Comparison of ENCODE assay signal across 19 cellular contexts in the genomic region with DNA sequence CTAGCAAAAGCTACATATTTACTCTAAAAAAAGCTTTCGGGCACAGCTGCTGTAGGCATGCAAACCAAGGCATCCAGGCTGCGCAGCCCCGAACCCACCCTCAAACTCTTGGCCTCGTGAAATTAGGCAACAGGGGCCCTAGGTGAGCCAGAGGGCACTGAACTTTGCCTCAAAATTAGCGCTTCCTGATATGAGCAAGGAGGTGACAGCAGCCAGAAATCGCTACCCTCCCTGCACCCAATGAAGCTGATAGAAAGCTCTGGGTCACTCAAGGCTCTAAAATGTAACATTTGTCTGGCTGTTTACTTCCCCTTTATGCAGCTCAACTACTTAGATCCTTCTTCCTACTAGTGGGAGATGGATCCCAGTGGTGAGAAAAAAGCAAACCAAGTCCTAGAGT.
DNase-seq lines count a peak whose midpoint lies in the region; ATAC-seq, FAIRE-seq and TF ChIP-seq lines count a peak whose summit lies in the region.
"Had no signal": no experiment of that assay in that cellular context is flagged by ENCODE, and none has a peak within 500 bp of the region (broad histone marks: within the 10 kb centered on the region; RNA-seq: fewer than 3 reads in every experiment).

No MANE protein-coding gene starts in this region.

- H2BK20ac ChIP-seq in IMR-90 (ENCODE audit: low read depth, low read length), result peak overlapping the region; percentile 48

- peaks cover 2% of the 10 kb centered on the region for H3K9me3 Mint-ChIP-seq in astrocyte (ENCODE audit: unreplicated experiment)
- H3K9me3 Mint-ChIP-seq in osteocyte (ENCODE audit: unreplicated experiment), result no peaks in the 10 kb centered on the region
- H3K9me3 Mint-ChIP-seq: CD8-positive, alpha-beta memory T cell; neural crest cell; WTC11 had no signal

- H3K4me3 ChIP-seq in IMR-90 (ENCODE audit: insufficient read depth, low read depth, low read length) (no peak overlapping the region), OCI-LY1 (ENCODE audit: low read depth, low read length, poor library complexity, severe bottlenecking) (no peak overlapping the region), astrocyte (ENCODE audit: insufficient read depth, low read depth, low read length) (no peak overlapping the region), esophagus squamous epithelium (no peak overlapping the region)
- H3K4me3 ChIP-seq: SJSA1 had no signal

- H3K4me2 ChIP-seq in IMR-90 (ENCODE audit: low read depth, low read length), result no peak overlapping the region
- peak overlapping the region; percentile 35 for H3K4me2 ChIP-seq in OCI-LY1 (ENCODE audit: low read length)
- peak overlapping the region; percentile 55 for H3K4me2 ChIP-seq in astrocyte (ENCODE audit: low read length)

- no peak for TF ChIP-seq RAD21 in IMR-90 (IDR thresholded peaks at IDR 0.05; ENCODE audit: low read length)

- H3K27ac Mint-ChIP-seq in astrocyte (ENCODE audit: unreplicated experiment) (no peak overlapping the region), osteocyte (ENCODE audit: unreplicated experiment) (peak overlapping the region; percentile 36)
- H3K27ac Mint-ChIP-seq: activated CD8-positive, alpha-beta memory T cell treated with anti-CD3 and anti-CD28 coated beads, Interleukin-2, amount 10 ng/mL, durations not matched to agents 7 days and 5 days; WTC11 had no signal

- in situ Hi-C loops in IMR-90 (cut with MboI; ENCODE audit: low sequenced_read_pairs), result no loop called here

- H3K9me2 ChIP-seq in OCI-LY1 (ENCODE audit: low read depth, low read length), result no peaks in the 10 kb centered on the region

- POLR2A ChIA-PET in IMR-90 (lab: Charles Lee; ENCODE audit: unreplicated experiment), result no interaction called here

- H3K27ac ChIP-seq in IMR-90 (ENCODE audit: insufficient read depth, low read length) (no peak overlapping the region), OCI-LY1 (ENCODE audit: low read depth, low read length, poor library complexity, severe bottlenecking) (peak overlapping the region; percentile 93), astrocyte (ENCODE audit: low read depth, low read length) (peak overlapping the region; percentile 70), esophagus squamous epithelium (no peak overlapping the region)

- H3K4me1 Mint-ChIP-seq in astrocyte (ENCODE audit: low read depth, unreplicated experiment) (peaks cover 18% of the 10 kb centered on the region), osteocyte (ENCODE audit: unreplicated experiment) (peaks cover 26% of the 10 kb centered on the region)

- intact Hi-C loops in IMR-90 (cut with micrococcal nuclease), result loop anchor here (5.0 kb wide), 1 partner anchor 37 kb away; no protein-coding TSS in a partner anchor
- intact Hi-C loops in esophagus squamous epithelium (cut with DNase I), result no loop called here

- no peak overlapping the region for H3K4me3 Mint-ChIP-seq in astrocyte (ENCODE audit: unreplicated experiment)
- H3K4me3 Mint-ChIP-seq in osteocyte (ENCODE audit: unreplicated experiment), result no peak overlapping the region
- H3K4me3 Mint-ChIP-seq: activated CD8-positive, alpha-beta memory T cell treated with anti-CD3 and anti-CD28 coated beads, Interleukin-2, amount 10 ng/mL, durations not matched to agents 7 days and 5 days; CD8-positive, alpha-beta memory T cell; neural crest cell; WTC11 had no signal

- H2AFZ ChIP-seq in IMR-90 (replicated peaks; ENCODE audit: low read length, poor library complexity) (no peak overlapping the region), OCI-LY1 (ENCODE audit: low read length) (no peak overlapping the region), astrocyte (ENCODE audit: low read depth, low read length) (no peak overlapping the region)

- H2AK9ac ChIP-seq in IMR-90 (replicated peaks; ENCODE audit: low read depth, low read length, poor library complexity), result no peak overlapping the region

- H3K56ac ChIP-seq in IMR-90 (ENCODE audit: extremely low read depth, insufficient read depth, low read length), result no peak overlapping the region

- H3K27me3 Mint-ChIP-seq in astrocyte (ENCODE audit: low read depth, unreplicated experiment) (no peaks in the 10 kb centered on the region), osteocyte (ENCODE audit: unreplicated experiment) (no peaks in the 10 kb centered on the region)
- H3K27me3 Mint-ChIP-seq: activated CD8-positive, alpha-beta memory T cell treated with anti-CD3 and anti-CD28 coated beads, Interleukin-2, amount 10 ng/mL, durations not matched to agents 7 days and 5 days; CD8-positive, alpha-beta memory T cell had no signal

- no peak for ATAC-seq in IMR-90 (ENCODE audit: low read depth)
- ATAC-seq: left colon, WTC11 had no signal

- H3K36me3 ChIP-seq in IMR-90 (ENCODE audit: control insufficient read depth, insufficient read depth, low read length), result no peaks in the 10 kb centered on the region; the same call in 1 of the 2 replicates
- H3K36me3 ChIP-seq in OCI-LY1 (ENCODE audit: insufficient read depth, low read length), result peaks cover 17% of the 10 kb centered on the region; the same call in 1 of the 2 replicates
- no peaks in the 10 kb centered on the region for H3K36me3 ChIP-seq in astrocyte (ENCODE audit: insufficient read depth, low read length)
- H3K36me3 ChIP-seq in esophagus squamous epithelium, result no peaks in the 10 kb centered on the region
- H3K36me3 ChIP-seq: SJSA1 had no signal

- H3K9ac ChIP-seq in IMR-90 (ENCODE audit: low read depth, low read length) (no peak overlapping the region), OCI-LY1 (ENCODE audit: low read length) (peak overlapping the region; percentile 54), astrocyte (ENCODE audit: low read length) (no peak overlapping the region)

- no peak for TF ChIP-seq POLR2A in IMR-90 (IDR thresholded peaks at IDR 0.05; ENCODE audit: low read depth, low read length)
- TF ChIP-seq POLR2A in esophagus squamous epithelium (IDR thresholded peaks at IDR 0.05), result no peak

- H3K4me1 ChIP-seq in IMR-90 (ENCODE audit: control insufficient read depth, insufficient read depth, low read length) (peaks cover 22% of the 10 kb centered on the region), OCI-LY1 (ENCODE audit: insufficient read depth, low read length, severe bottlenecking) (peaks cover 99% of the 10 kb centered on the region), astrocyte (ENCODE audit: insufficient read depth, low read length) (peaks cover 15% of the 10 kb centered on the region), esophagus squamous epithelium (peaks cover under 1 to 43% (median 24%) of the 10 kb centered on the region in 3 donors)

- no peak overlapping the region for H3K23ac ChIP-seq in IMR-90 (ENCODE audit: low read depth, low read length)

- CTCF ChIA-PET in IMR-90 (lab: Yijun Ruan, JAX), result interaction anchor here (1.1 kb wide), 1 partner anchor 13 kb away, joined by 3 read pairs; no protein-coding TSS in a partner anchor

- dilution Hi-C loops in IMR-90 (cut with HindIII; ENCODE audit: low sequenced_read_pairs, unreplicated experiment), result no loop called here

- 73% methylated on average over 2 of the region's 6 CpGs; no CpG with 5 or more reads in 1 of the 2 experiments for WGBS in IMR-90 (ENCODE audit: extremely low coverage in 2 of 2, insufficient read length in 1 of 2), 2 experiments
- WGBS in esophagus squamous epithelium, 2 donors, result 86 to 91% methylated on average over 6 of the region's 6 CpGs

- H2BK15ac ChIP-seq in IMR-90 (ENCODE audit: low read depth, low read length), result peak overlapping the region; percentile 60; the same call in 1 of the 3 replicates

- H4K20me1 ChIP-seq in IMR-90 (ENCODE audit: insufficient read depth, low read length) (peaks cover 26% of the 10 kb centered on the region), OCI-LY1 (ENCODE audit: insufficient read depth, low read length) (no peaks in the 10 kb centered on the region), astrocyte (ENCODE audit: insufficient read depth, low read length) (peaks cover 38% of the 10 kb centered on the region)

- no peak overlapping the region for H2BK5ac ChIP-seq in IMR-90 (ENCODE audit: low read depth, low read length, poor library complexity, severe bottlenecking)

- BruUV-seq in IMR-90 (replicated peaks; lab: Mats Ljungman, UMichigan), result no TSS peak

- FAIRE-seq in astrocyte (lab: Jason Lieb, UNC), result no peak
- FAIRE-seq: endometrium, GM18507 had no signal

- H3K27me3 ChIP-seq in IMR-90 (ENCODE audit: control insufficient read depth, insufficient read depth, low read length) (no peaks in the 10 kb centered on the region; the same call in 1 of the 2 replicates), OCI-LY1 (ENCODE audit: insufficient read depth, low read length) (no peaks in the 10 kb centered on the region), astrocyte (ENCODE audit: insufficient read depth, low read length) (peaks cover 11% of the 10 kb centered on the region), esophagus squamous epithelium (no peaks in the 10 kb centered on the region)
- H3K27me3 ChIP-seq: SJSA1 had no signal

- peak overlapping the region; percentile 56 for H4K91ac ChIP-seq in IMR-90 (ENCODE audit: insufficient read depth, low read depth, low read length)

- DNase-seq in IMR-90, result no peak
- no peak for DNase-seq in astrocyte (ENCODE audit: low read depth)
- DNase-seq in osteocyte (ENCODE audit: extremely low spot score, unreplicated experiment), result no peak
- no peak for DNase-seq in DMS 273 (lab: John Stamatoyannopoulos, UW; ENCODE audit: unreplicated experiment)
- no peak for DNase-seq in GM19238 (ENCODE audit: insufficient read length, low spot score)
- no peak for DNase-seq in esophagus squamous epithelium (lab: John Stamatoyannopoulos, UW)
- no peak for DNase-seq in NCI-H1436 (lab: John Stamatoyannopoulos, UW)
- DNase-seq: activated CD8-positive, alpha-beta memory T cell treated with anti-CD3 and anti-CD28 coated beads, Interleukin-2, amount 10 ng/mL, durations not matched to agents 7 days and 5 days; activated naive CD4-positive, alpha-beta T cell treated with anti-CD3 and anti-CD28 coated beads, Interleukin-2, amount 50 U/mL, for 16 hours; caudate nucleus; CD8-positive, alpha-beta memory T cell; left colon; NCI-H510A treated with DMSO at 0.1 percent for 48 hours had no signal

- H4K5ac ChIP-seq in IMR-90 (ENCODE audit: low read depth, low read length), result no peak overlapping the region

- H3K79me2 ChIP-seq in OCI-LY1 (ENCODE audit: insufficient read depth, low read length) (peaks cover 10% of the 10 kb centered on the region; the same call in 1 of the 2 replicates), astrocyte (ENCODE audit: insufficient read depth, low read length) (no peaks in the 10 kb centered on the region)

- peaks cover 7 to 37% of the 10 kb centered on the region in 2 experiments for H3K79me1 ChIP-seq in IMR-90 (ENCODE audit: low read depth in 1 of 2, low read length in 2 of 2)

- H3K9me3 ChIP-seq in IMR-90 (ENCODE audit: control insufficient read depth, insufficient read depth, low read length) (peaks cover 6% of the 10 kb centered on the region), OCI-LY1 (ENCODE audit: low read length) (no peaks in the 10 kb centered on the region), astrocyte (ENCODE audit: insufficient read depth, low read depth, low read length) (peaks cover 12% of the 10 kb centered on the region), esophagus squamous epithelium (no peaks in the 10 kb centered on the region)
- H3K9me3 ChIP-seq: SJSA1 had no signal

- H3K14ac ChIP-seq in IMR-90 (replicated peaks; ENCODE audit: low read depth, low read length), result peak overlapping the region; percentile 26; the same call in 1 of the 2 replicates

- TF ChIP-seq CTCF in IMR-90 (conservative IDR thresholded peaks at IDR 0.05; ENCODE audit: low read depth, low read length) (no peak), OCI-LY1 (IDR thresholded peaks at IDR 0.05; ENCODE audit: low read length) (no peak), astrocyte (IDR thresholded peaks at IDR 0.05; ENCODE audit: insufficient read depth, low read depth, low read length) (no peak), osteocyte (IDR thresholded peaks at IDR 0.05) (no peak), esophagus squamous epithelium (IDR thresholded peaks at IDR 0.05) (no peak)

- no peak overlapping the region for H3K18ac ChIP-seq in IMR-90 (ENCODE audit: low read depth, low read length)

- H3K36me3 Mint-ChIP-seq in astrocyte (ENCODE audit: low read depth, unreplicated experiment) (no peaks in the 10 kb centered on the region), osteocyte (ENCODE audit: unreplicated experiment) (no peaks in the 10 kb centered on the region)
- H3K36me3 Mint-ChIP-seq: activated CD8-positive, alpha-beta memory T cell treated with anti-CD3 and anti-CD28 coated beads, Interleukin-2, amount 10 ng/mL, durations not matched to agents 7 days and 5 days; WTC11 had no signal

- peak overlapping the region; percentile 65; the same call in 1 of the 2 replicates for H2AK5ac ChIP-seq in IMR-90 (ENCODE audit: low read depth, low read length)

- H3K4ac ChIP-seq in IMR-90 (ENCODE audit: low read depth, low read length), result peak overlapping the region; percentile 47; the same call in 1 of the 2 replicates

- H3K9me1 ChIP-seq in IMR-90 (ENCODE audit: insufficient read depth, low read length), result peaks cover 23% of the 10 kb centered on the region

- no peak overlapping the region for H4K8ac ChIP-seq in IMR-90 (ENCODE audit: low read depth in 2 of 2, low read length in 2 of 2)

- peak overlapping the region; percentile 36 for H2BK120ac ChIP-seq in IMR-90 (ENCODE audit: low read depth, low read length)

- H3F3A ChIP-seq in OCI-LY1 (ENCODE audit: insufficient read depth, low read length), result peaks cover 4% of the 10 kb centered on the region; the same call in 1 of the 2 replicates

Comparison
In these comparisons a context has a peak if more than half of its experiments do, and no peak if none do; other contexts are left out.
1. H3K27ac ChIP-seq: peak in OCI-LY1 (single experiment) and astrocyte (single experiment); none in IMR-90 (single experiment) and esophagus squamous epithelium (0 of 4).